In genomic region chr10:85643171-85643838, GRCh38 we compare ENCODE assay signal across 20 cellular contexts.
A peak's percentile ranks its signal among the peaks of the same experiment; 100 is the strongest.
DNase-seq lines count a peak whose midpoint lies in the region; ATAC-seq and TF ChIP-seq lines count a peak whose summit lies in the region.
"Had no signal": no experiment of that assay in that cellular context is flagged by ENCODE, and none has a peak within 500 bp of the region (broad histone marks: within the 10 kb centered on the region; RNA-seq: fewer than 3 reads in every experiment).

No MANE protein-coding gene starts in this region.

- H3K27ac ChIP-seq in C4-2B (peak overlapping the region; percentile 28; the same call in 1 of the 2 replicates), RWPE1 (peak overlapping the region; percentile 80), hepatocyte (peak overlapping the region; percentile 96), smooth muscle cell (ENCODE audit: low read depth) (peak overlapping the region; percentile 91)

- CTCF ChIA-PET in RWPE1 (lab: Yijun Ruan, JAX) = interaction anchor here (0.9 kb wide), 1 partner anchor 9 kb away, joined by 3 read pairs; no protein-coding TSS in a partner anchor

- H2AFZ ChIP-seq in hepatocyte = no peak overlapping the region
- H2AFZ ChIP-seq in smooth muscle cell (ENCODE audit: low read depth) = no peak overlapping the region

- peak overlapping the region; percentile 12 for H3K4me2 ChIP-seq in hepatocyte
- H3K4me2 ChIP-seq in smooth muscle cell = peak overlapping the region; percentile 10

- H3K27me3 ChIP-seq in hepatocyte (no peaks in the 10 kb centered on the region), smooth muscle cell (ENCODE audit: low read depth) (no peaks in the 10 kb centered on the region)

- H3K9ac ChIP-seq in smooth muscle cell (ENCODE audit: low read depth) = peak overlapping the region; percentile 53

- 53% methylated on average over 4 of the region's 4 CpGs for WGBS in hepatocyte (ENCODE audit: low lambda C conversion rate, missing lambda C conversion rate)
- 35% methylated on average over 4 of the region's 4 CpGs for WGBS in smooth muscle cell (ENCODE audit: low lambda C conversion rate)

- DNase-seq in RWPE1 (ENCODE audit: low spot score) (no peak), hepatocyte (ENCODE audit: low spot score) (peak; percentile 17), smooth muscle cell (lab: John Stamatoyannopoulos, UW; ENCODE audit: unreplicated experiment) (no peak), germinal center (ENCODE audit: low spot score) (no peak), GM20000 (ENCODE audit: low spot score) (no peak), KG1 (lab: John Stamatoyannopoulos, UW) (no peak)
- DNase-seq: activated CD4-positive, alpha-beta T cell treated with anti-CD3 and anti-CD28 coated beads, Interleukin-2, amount 50 U/mL, for 48 hours; activated naive CD4-positive, alpha-beta T cell treated with anti-CD3 and anti-CD28 coated beads, Interleukin-2, amount 50 U/mL, for 16 hours; aorta; CD8-positive, alpha-beta T cell; DND-41; effector memory CD4-positive, alpha-beta T cell; naive thymus-derived CD4-positive, alpha-beta T cell; NCI-H2081; stimulated activated naive CD8-positive, alpha-beta T cell treated with anti-CD3 and anti-CD28 coated beads, Interleukin-15, amount 100 ng/mL, for 72 hours; T-helper 1 cell had no signal

- no peak for ATAC-seq in HG03108 (IDR thresholded peaks at IDR 0.05; ENCODE audit: unreplicated experiment)
- ATAC-seq: CD8-positive, alpha-beta T cell; naive thymus-derived CD4-positive, alpha-beta T cell; stimulated activated naive CD8-positive, alpha-beta T cell treated with anti-CD3 and anti-CD28 coated beads, Interleukin-15, amount 100 ng/mL, for 72 hours; WTC11 had no signal

- H3K4me1 ChIP-seq in hepatocyte (ENCODE audit: insufficient read depth) (peaks cover 21% of the 10 kb centered on the region), smooth muscle cell (ENCODE audit: low read depth) (no peaks in the 10 kb centered on the region)
- H3K4me1 ChIP-seq: HAP-1 had no signal

- H3K9me3 ChIP-seq in hepatocyte (ENCODE audit: low read depth) (no peaks in the 10 kb centered on the region), smooth muscle cell (replicated peaks; ENCODE audit: low read depth) (no peaks in the 10 kb centered on the region)
- H3K9me3 ChIP-seq: HAP-1 had no signal

- H3K36me3 ChIP-seq in hepatocyte (replicated peaks; ENCODE audit: insufficient read depth, low read depth) (no peaks in the 10 kb centered on the region), smooth muscle cell (ENCODE audit: low read depth) (no peaks in the 10 kb centered on the region)
- H3K36me3 ChIP-seq: HAP-1 had no signal

- H3K79me2 ChIP-seq in hepatocyte (no peaks in the 10 kb centered on the region), smooth muscle cell (ENCODE audit: low read depth) (no peaks in the 10 kb centered on the region)

- POLR2A ChIA-PET in RWPE1 (lab: Yijun Ruan, JAX; ENCODE audit: low non-redundant PET) = no interaction called here

- no peaks in the 10 kb centered on the region for H4K20me1 ChIP-seq in hepatocyte (ENCODE audit: insufficient read depth, poor library complexity, severe bottlenecking)
- H4K20me1 ChIP-seq in smooth muscle cell (ENCODE audit: low read depth) = no peaks in the 10 kb centered on the region

- H3K4me3 ChIP-seq in hepatocyte (no peak overlapping the region), smooth muscle cell (no peak overlapping the region)
- H3K4me3 ChIP-seq: HAP-1 had no signal

- no peaks in the 10 kb centered on the region for H3K9me2 ChIP-seq in hepatocyte (replicated peaks; ENCODE audit: insufficient read depth)

- TF ChIP-seq CTCF in C4-2B (conservative IDR thresholded peaks at IDR 0.05) = no peak
- TF ChIP-seq CTCF in RWPE1 (conservative IDR thresholded peaks at IDR 0.05; ENCODE audit: low read depth) = no peak
- TF ChIP-seq CTCF in hepatocyte (IDR thresholded peaks at IDR 0.05; ENCODE audit: poor library complexity) = no peak
- no peak for TF ChIP-seq CTCF in smooth muscle cell (IDR thresholded peaks at IDR 0.05; ENCODE audit: borderline replicate concordance, insufficient read depth, poor library complexity, severe bottlenecking)
- no peak for TF ChIP-seq CTCF in GM20000 (IDR thresholded peaks at IDR 0.05; ENCODE audit: extremely low read depth, missing control alignments)

- H3F3A ChIP-seq in smooth muscle cell (ENCODE audit: low read depth) = peaks cover 13% of the 10 kb centered on the region

Comparison
In these comparisons a context has a peak if more than half of its experiments do, and no peak if none do; other contexts are left out.
1. H3K27ac ChIP-seq: peak in every context shown above with its lines; median percentile 96 in hepatocyte; 91 in smooth muscle cell; 80 in RWPE1; 28 in C4-2B.